ENCODE assay signal across 24 cellular contexts in genomic region chr19:17232258-17232657, GRCh38. TPM values are rescaled to one million over a fixed set of nuclear protein-coding genes. Genes with fewer than 3 reads are reported as not detected.
DNase-seq lines count a peak whose midpoint lies in the region; ATAC-seq, FAIRE-seq and TF ChIP-seq lines count a peak whose summit lies in the region.
"Had no signal": no experiment of that assay in that cellular context is flagged by ENCODE, and none has a peak within 500 bp of the region (broad histone marks: within the 10 kb centered on the region; RNA-seq: fewer than 3 reads in every experiment).

No MANE protein-coding gene starts in this region.

- POLR2A ChIA-PET in CD4-positive, alpha-beta T cell (lab: Charles Lee), result no interaction called here
- POLR2A ChIA-PET in WTC11 (lab: Charles Lee), result no interaction called here

- DNase-seq in CD4-positive, alpha-beta T cell, result no peak
- DNase-seq in WTC11 (ENCODE audit: low spot score), result no peak
- peak; percentile 65 for DNase-seq in kidney
- DNase-seq in posterior vena cava (ENCODE audit: low spot score), result peak; percentile 79
- DNase-seq in colonic mucosa, result no peak
- no peak for DNase-seq in SHP77 treated with DMSO at 0.1 percent for 48 hours (lab: John Stamatoyannopoulos, UW)
- no peak for DNase-seq in SJCRH30
- DNase-seq: 8988T; CD8-positive, alpha-beta T cell; DMS 273 treated with DMSO at 0.1 percent for 48 hours; DMS53; DND-41; EL; GOT3; H7; HFFc6 had no signal

- peaks cover 6% of the 10 kb centered on the region for H3K4me1 Mint-ChIP-seq in CD4-positive, alpha-beta T cell (ENCODE audit: low read depth)
- peaks cover 30% of the 10 kb centered on the region for H3K4me1 Mint-ChIP-seq in WTC11

- FAIRE-seq in kidney (lab: Jason Lieb, UNC), result no peak
- FAIRE-seq: GM12878 had no signal

- no peaks in the 10 kb centered on the region for H3K36me3 Mint-ChIP-seq in CD4-positive, alpha-beta T cell (ENCODE audit: low read depth)
- peaks cover 30% of the 10 kb centered on the region for H3K36me3 Mint-ChIP-seq in WTC11

- H3K4me1 ChIP-seq in kidney (ENCODE audit: control insufficient read depth in 1 of 2, insufficient read depth in 1 of 2, low read depth in 1 of 2, low read length in 2 of 2) (peaks cover 6 to 15% of the 10 kb centered on the region in 2 donors), colonic mucosa (peaks cover 17% of the 10 kb centered on the region), SJCRH30 (no peaks in the 10 kb centered on the region)

- no peak overlapping the region for H3K27ac Mint-ChIP-seq in CD4-positive, alpha-beta T cell
- 0 out of 2 replicates have a peak overlapping the region, but pooled peaks have one; percentile 74 for H3K27ac Mint-ChIP-seq in WTC11
- H3K27ac Mint-ChIP-seq: CD14-positive monocyte; CD8-positive, alpha-beta T cell; HFFc6 had no signal

- no peak overlapping the region for H3K27ac ChIP-seq in CD4-positive, alpha-beta T cell (ENCODE audit: low read depth, low read length)
- no peak overlapping the region for H3K27ac ChIP-seq in kidney (ENCODE audit: low read depth in 2 of 2, low read length in 2 of 2)
- no peak overlapping the region for H3K27ac ChIP-seq in colonic mucosa
- no peak overlapping the region for H3K27ac ChIP-seq in SJCRH30
- H3K27ac ChIP-seq: BLaER1, HL-60 had no signal

- H3K4me3 Mint-ChIP-seq in CD4-positive, alpha-beta T cell, result peak overlapping the region; percentile 15
- H3K4me3 Mint-ChIP-seq in WTC11, result no peak overlapping the region
- H3K4me3 Mint-ChIP-seq: CD14-positive monocyte; CD8-positive, alpha-beta T cell; HFFc6 had no signal

- ATAC-seq in CD4-positive, alpha-beta T cell (ENCODE audit: poor library complexity), result no peak
- ATAC-seq in WTC11, result no peak
- ATAC-seq: CD8-positive, alpha-beta T cell; GM12878; HCT116 had no signal

- no peaks in the 10 kb centered on the region for H3K27me3 ChIP-seq in CD4-positive, alpha-beta T cell (ENCODE audit: control insufficient read depth, insufficient read depth, low read length)
- H3K27me3 ChIP-seq in colonic mucosa (no peaks in the 10 kb centered on the region), SJCRH30 (no peaks in the 10 kb centered on the region)
- H3K27me3 ChIP-seq: BLaER1 had no signal

- H3K9ac ChIP-seq in kidney (ENCODE audit: low read length in 2 of 2) (no peak overlapping the region), colonic mucosa (ENCODE audit: low read depth in 2 of 2, low read length in 2 of 2) (no peak overlapping the region)
- H3K9ac ChIP-seq: BLaER1 had no signal

- peaks cover 2 to 8% of the 10 kb centered on the region in 2 donors for H3K36me3 ChIP-seq in kidney (ENCODE audit: control insufficient read depth in 1 of 2, insufficient read depth in 2 of 2, low read length in 2 of 2)
- H3K36me3 ChIP-seq in colonic mucosa, result peaks cover 9% of the 10 kb centered on the region
- peaks cover 45% of the 10 kb centered on the region for H3K36me3 ChIP-seq in SJCRH30

- CTCF ChIA-PET in CD4-positive, alpha-beta T cell (lab: Charles Lee), result no interaction called here
- CTCF ChIA-PET in WTC11 (lab: Charles Lee), result no interaction called here

- intact Hi-C loops in CD4-positive, alpha-beta T cell (cut with DNase I, micrococcal nuclease), result loop anchor here in 1 of 2 experiments (2.0 kb wide), 1 partner anchor 165 kb away; no protein-coding TSS in a partner anchor
- intact Hi-C loops in kidney (cut with DNase I) (no loop called here), posterior vena cava (cut with DNase I) (no loop called here), colonic mucosa (cut with DNase I) (no loop called here)

- H3K4me3 ChIP-seq in kidney (ENCODE audit: low read length in 2 of 2), result no peak overlapping the region
- no peak overlapping the region for H3K4me3 ChIP-seq in colonic mucosa
- no peak overlapping the region for H3K4me3 ChIP-seq in SJCRH30
- H3K4me3 ChIP-seq: BLaER1, GM12878 had no signal

- no peaks in the 10 kb centered on the region for H3K9me3 Mint-ChIP-seq in CD4-positive, alpha-beta T cell
- no peaks in the 10 kb centered on the region for H3K9me3 Mint-ChIP-seq in WTC11
- H3K9me3 Mint-ChIP-seq: CD8-positive, alpha-beta T cell; HFFc6 had no signal

- H3K27me3 Mint-ChIP-seq in CD4-positive, alpha-beta T cell, result no peaks in the 10 kb centered on the region
- H3K27me3 Mint-ChIP-seq in WTC11 (ENCODE audit: low read depth), result no peaks in the 10 kb centered on the region

- TF ChIP-seq CTCF in CD4-positive, alpha-beta T cell (IDR thresholded peaks at IDR 0.05), result no peak
- TF ChIP-seq CTCF in WTC11 (IDR thresholded peaks at IDR 0.05) (no peak), kidney (IDR thresholded peaks at IDR 0.05; ENCODE audit: borderline replicate concordance, extremely low read depth, insufficient read depth) (no peak), colonic mucosa (IDR thresholded peaks at IDR 0.05) (no peak)

- no peaks in the 10 kb centered on the region for H3K9me3 ChIP-seq in CD4-positive, alpha-beta T cell (ENCODE audit: control insufficient read depth, low read length)
- H3K9me3 ChIP-seq in kidney (ENCODE audit: control insufficient read depth in 1 of 2, low read length in 2 of 2) (no peaks in the 10 kb centered on the region), colonic mucosa (no peaks in the 10 kb centered on the region), SJCRH30 (replicated peaks) (no peaks in the 10 kb centered on the region)
- H3K9me3 ChIP-seq: BLaER1 had no signal

TF ChIP-seq in WTC11, 78 proteins besides CTCF, POLR2A, EP300 and RAD21:
- TF ChIP-seq ZBTB43 (CRISPR knock-in tag; IDR thresholded peaks at IDR 0.05) (0 out of 2 replicates have a peak, but pooled peaks have one; percentile 30), JAZF1 (CRISPR knock-in tag; IDR thresholded peaks at IDR 0.05) (no peak), FOXP1 (CRISPR knock-in tag; IDR thresholded peaks at IDR 0.05; ENCODE audit: borderline replicate concordance) (peak; percentile 43; the same call in 1 of the 2 replicates)

RNA-seq across cellular contexts. Expression of gene OCEL1, which starts 6.2 kb away (rescaled TPM):
- total RNA-seq in CD4-positive, alpha-beta T cell, result 10 to 100 TPM; 20.5 to 22.2 TPM
- total RNA-seq in WTC11 (2021) (34.0 to 51.6 TPM (median 40.9 TPM) in 3 replicates), kidney (35.3 TPM), posterior vena cava (10 to 100 TPM; 14.8 to 18.0 TPM), colonic mucosa (10 to 100 TPM; 35.7 to 46.9 TPM)
- polyA plus RNA-seq in kidney (ENCODE audit: insufficient read depth, low read depth, low replicate concordance), result 80.1 TPM
- total RNA-seq in SJCRH30 (2014; rRNA removed; shearing (Covaris generic)), result 5.1 and 5.3 TPM in 2 replicates

RNA-seq across cellular contexts. Expression of gene NR2F6, which starts 13.5 kb away (rescaled TPM):
- total RNA-seq in CD4-positive, alpha-beta T cell, result 1 to 10 TPM in 1 of 2 experiments, under 1 TPM in 1; 0.74 to 1.1 TPM
- 144 to 149 TPM (median 145 TPM) in 3 replicates for total RNA-seq in WTC11 (2021)
- total RNA-seq in kidney, result 46.8 TPM
- 60.2 TPM for polyA plus RNA-seq in kidney (ENCODE audit: insufficient read depth, low read depth, low replicate concordance)
- 10 to 100 TPM; 21.2 to 22.8 TPM for total RNA-seq in posterior vena cava
- 100 to 1,000 TPM; 129 to 195 TPM for total RNA-seq in colonic mucosa
- 41.0 and 42.0 TPM in 2 replicates for total RNA-seq in SJCRH30 (2014; rRNA removed; shearing (Covaris generic))

RNA-seq across cellular contexts. Expression of gene USE1, which starts 17.1 kb away (rescaled TPM):
- total RNA-seq in CD4-positive, alpha-beta T cell, result 10 to 100 TPM; 23.1 to 24.3 TPM
- 13.9 to 15.4 TPM (median 14.2 TPM) in 3 replicates for total RNA-seq in WTC11 (2021)
- 26.0 TPM for total RNA-seq in kidney
- 52.6 TPM for polyA plus RNA-seq in kidney (ENCODE audit: insufficient read depth, low read depth, low replicate concordance)
- total RNA-seq in posterior vena cava, result 10 to 100 TPM; 16.4 to 17.6 TPM
- total RNA-seq in colonic mucosa, result 10 to 100 TPM; 18.2 to 22.4 TPM
- 9.9 and 11.0 TPM in 2 replicates for total RNA-seq in SJCRH30 (2014; rRNA removed; shearing (Covaris generic))

RNA-seq across cellular contexts. Expression of gene USHBP1, which starts 32.3 kb away (rescaled TPM):
- total RNA-seq in CD4-positive, alpha-beta T cell, result not detected
- 10.9 to 14.2 TPM (median 12.3 TPM) in 3 replicates for total RNA-seq in WTC11 (2021)
- 8.9 TPM for total RNA-seq in kidney
- 7.2 TPM for polyA plus RNA-seq in kidney (ENCODE audit: insufficient read depth, low read depth, low replicate concordance)
- total RNA-seq in posterior vena cava, result 1 to 10 TPM; 4.8 to 5.7 TPM
- total RNA-seq in colonic mucosa, result 1 to 10 TPM; 1.1 to 1.3 TPM
- 0.04 TPM in 1 of 2 replicates, not detected in the other for total RNA-seq in SJCRH30 (2014; rRNA removed; shearing (Covaris generic))
- total RNA-seq: A673; CD8-positive, alpha-beta T cell; HFFc6; HT1080 had no signal
- polyA plus RNA-seq: AG04450, CD14-positive monocyte had no signal

RNA-seq across cellular contexts. Expression of gene BABAM1, which starts 35.0 kb away (rescaled TPM):
- total RNA-seq in CD4-positive, alpha-beta T cell, result 10 to 100 TPM; 56.2 to 63.5 TPM
- total RNA-seq in WTC11 (2021) (139 to 147 TPM (median 146 TPM) in 3 replicates), kidney (69.4 TPM), posterior vena cava (10 to 100 TPM; 62.9 to 64.6 TPM), colonic mucosa (10 to 100 TPM; 73.7 to 94.7 TPM)
- 105 TPM for polyA plus RNA-seq in kidney (ENCODE audit: insufficient read depth, low read depth, low replicate concordance)
- total RNA-seq in SJCRH30 (2014; rRNA removed; shearing (Covaris generic)), result 96.0 and 98.5 TPM in 2 replicates

Comparison
In these comparisons a context has a peak if more than half of its experiments do, and no peak if none do; other contexts are left out.
1. DNase-seq: peak in kidney (single experiment) and posterior vena cava (single experiment); none in CD4-positive, alpha-beta T cell (0 of 10), WTC11 (single experiment), colonic mucosa (single experiment), SHP77 treated with DMSO at 0.1 percent for 48 hours (single experiment) and SJCRH30 (0 of 2).
2. RNA of gene NR2F6, which starts 13.5 kb away (total RNA-seq): 129 to 195 TPM in colonic mucosa, 144 to 149 TPM in WTC11, 46.8 TPM in kidney (single experiment), 41.0 to 42.0 TPM in SJCRH30 and 21.2 to 22.8 TPM in posterior vena cava; 0.74 to 1.1 TPM in CD4-positive, alpha-beta T cell; every median in the first group is over 10 times any median in the second.